In genomic region chr1:96520542-96520941, GRCh38 we compare ENCODE assay signal across 18 cellular contexts.
DNase-seq lines count a peak whose midpoint lies in the region; ATAC-seq, FAIRE-seq and TF ChIP-seq lines count a peak whose summit lies in the region.
"Had no signal": no experiment of that assay in that cellular context is flagged by ENCODE, and none has a peak within 500 bp of the region (broad histone marks: within the 10 kb centered on the region; RNA-seq: fewer than 3 reads in every experiment).

No MANE protein-coding gene starts in this region.

- no peaks in the 10 kb centered on the region for H3K27me3 ChIP-seq in HUES64 (ENCODE audit: insufficient read depth, low read length)
- H3K27me3 ChIP-seq in mammary epithelial cell (ENCODE audit: insufficient read depth, low read length), result no peaks in the 10 kb centered on the region
- H3K27me3 ChIP-seq in keratinocyte (ENCODE audit: control insufficient read depth, extremely low read depth, insufficient read depth, low read length), result no peaks in the 10 kb centered on the region
- no peaks in the 10 kb centered on the region for H3K27me3 ChIP-seq in sigmoid colon
- H3K27me3 ChIP-seq: BLaER1 had no signal

- TF ChIP-seq CTCF in mammary epithelial cell (conservative IDR thresholded peaks at IDR 0.05 in 1 of 2, IDR thresholded peaks at IDR 0.05 in 1 of 2; ENCODE audit: extremely low read depth in 1 of 2, insufficient read depth in 1 of 2, low read depth in 1 of 2, low read length in 2 of 2) (no peak), keratinocyte (optimal IDR thresholded peaks at IDR 0.05 in 1 of 3, IDR thresholded peaks at IDR 0.05 in 1 of 3, conservative IDR thresholded peaks at IDR 0.05 in 1 of 3; ENCODE audit: extremely low read depth in 1 of 3, insufficient read depth in 2 of 3, low read length in 3 of 3) (no peak), sigmoid colon (IDR thresholded peaks at IDR 0.05) (no peak)

- no TSS peak for BruUV-seq in mammary epithelial cell (replicated peaks; lab: Mats Ljungman, UMichigan)

- WGBS in HUES64, result 38% methylated on average over 3 of the region's 3 CpGs
- 6% methylated on average over 3 of the region's 3 CpGs for WGBS in mammary epithelial cell (ENCODE audit: low coverage, missing lambda C conversion rate)
- 20 to 29% methylated on average over 3 of the region's 3 CpGs for WGBS in sigmoid colon, 2 donors

- H3K9ac ChIP-seq in HUES64 (ENCODE audit: low read depth, low read length) (no peak overlapping the region), mammary epithelial cell (ENCODE audit: insufficient read depth, low read length) (no peak overlapping the region), keratinocyte (ENCODE audit: control insufficient read depth, extremely low read depth, insufficient read depth, low read length) (no peak overlapping the region)
- H3K9ac ChIP-seq: BLaER1 had no signal

- peak overlapping the region; percentile 43 for H2AFZ ChIP-seq in mammary epithelial cell (ENCODE audit: low read depth, low read length)
- peak overlapping the region; percentile 13 for H2AFZ ChIP-seq in keratinocyte (ENCODE audit: control insufficient read depth, low read length)

- no peaks in the 10 kb centered on the region for H3K9me1 ChIP-seq in keratinocyte (ENCODE audit: control insufficient read depth, extremely low read depth, insufficient read depth, low read length)

- DNase-seq in mammary epithelial cell, result no peak
- no peak for DNase-seq in keratinocyte (ENCODE audit: low read depth, low spot score)
- peak; percentile 63 for DNase-seq in sigmoid colon
- DNase-seq in left lobe of liver (ENCODE audit: low spot score), result no peak
- DNase-seq: activated CD8-positive, alpha-beta T cell treated with anti-CD3 and anti-CD28 coated beads, Interleukin-2, amount 10 ng/mL, durations not matched to agents 7 days and 5 days; activated naive CD4-positive, alpha-beta T cell treated with anti-CD3 and anti-CD28 coated beads for 36 hours; cortex of kidney; DND-41; head of caudate nucleus; lower lobe of right lung; NCI-H226; stimulated activated naive CD4-positive, alpha-beta T cell treated with Interleukin-2 at 50 U/mL for 16 hours; T-helper 2 cell had no signal

- ATAC-seq in HG03354 (IDR thresholded peaks at IDR 0.05; ENCODE audit: poor library complexity, severe bottlenecking, unreplicated experiment) (no peak), left lobe of liver (no peak), GM18511 (IDR thresholded peaks at IDR 0.05; ENCODE audit: unreplicated experiment) (no peak), GM19351 (IDR thresholded peaks at IDR 0.05; ENCODE audit: unreplicated experiment) (no peak)
- ATAC-seq: activated CD8-positive, alpha-beta T cell treated with anti-CD3 and anti-CD28 coated beads, Interleukin-2, amount 10 ng/mL, durations not matched to agents 7 days and 5 days had no signal

- intact Hi-C loops in mammary epithelial cell (cut with micrococcal nuclease), result no loop called here
- intact Hi-C loops in sigmoid colon (cut with DNase I), result no loop called here

- H3K4me1 ChIP-seq in HUES64 (ENCODE audit: insufficient read depth, low read length), result peaks cover 42% of the 10 kb centered on the region
- H3K4me1 ChIP-seq in mammary epithelial cell (ENCODE audit: insufficient read depth, low read length), result peaks cover 8% of the 10 kb centered on the region
- no peaks in the 10 kb centered on the region for H3K4me1 ChIP-seq in keratinocyte (ENCODE audit: control insufficient read depth, extremely low read depth, insufficient read depth, low read length)
- H3K4me1 ChIP-seq in sigmoid colon, result peaks cover 0 to 31% (median 25%) of the 10 kb centered on the region in 4 donors
- H3K4me1 ChIP-seq: BLaER1, lower lobe of right lung had no signal

- H3K4me3 ChIP-seq in HUES64 (ENCODE audit: low read length) (no peak overlapping the region), mammary epithelial cell (replicated peaks in 1 of 3; ENCODE audit: insufficient read depth in 1 of 3, low read depth in 2 of 3, low read length in 3 of 3) (no peak overlapping the region), keratinocyte (ENCODE audit: control insufficient read depth in 2 of 3, extremely low read depth in 1 of 3, insufficient read depth in 2 of 3, low read depth in 1 of 3, low read length in 3 of 3) (no peak overlapping the region), sigmoid colon (peak overlapping the region in 2 of 4 donors; percentile 17 to 25)
- H3K4me3 ChIP-seq: BLaER1, lower lobe of right lung had no signal

- H3K79me2 ChIP-seq in mammary epithelial cell (ENCODE audit: insufficient read depth, low read length) (no peaks in the 10 kb centered on the region), keratinocyte (ENCODE audit: control insufficient read depth, insufficient read depth, low read length) (no peaks in the 10 kb centered on the region)

- in situ Hi-C loops in mammary epithelial cell (cut with MboI; ENCODE audit: low sequenced_read_pairs in 2 of 2), result no loop called here

- TF ChIP-seq EP300 in sigmoid colon (IDR thresholded peaks at IDR 0.05), result no peak

- no peak overlapping the region for H3K4me2 ChIP-seq in mammary epithelial cell (ENCODE audit: insufficient read depth, low read depth, low read length)
- no peak overlapping the region for H3K4me2 ChIP-seq in keratinocyte (ENCODE audit: control insufficient read depth, extremely low read depth, insufficient read depth, low read depth, low read length)
- H3K4me2 ChIP-seq: BLaER1 had no signal

- dilution Hi-C loops in mammary epithelial cell (cut with HindIII; ENCODE audit: low sequenced_read_pairs), result no loop called here
- dilution Hi-C loops in keratinocyte (cut with MboI; ENCODE audit: extremely low pct_ligation_motif_present, low sequenced_read_pairs), result no loop called here

- TF ChIP-seq POLR2A in sigmoid colon (IDR thresholded peaks at IDR 0.05), result no peak

- H3K9me3 ChIP-seq in HUES64 (ENCODE audit: insufficient read depth, low read depth, low read length) (no peaks in the 10 kb centered on the region), mammary epithelial cell (replicated peaks; ENCODE audit: insufficient read depth, low read length) (no peaks in the 10 kb centered on the region), keratinocyte (ENCODE audit: control insufficient read depth, low read depth, low read length) (no peaks in the 10 kb centered on the region), sigmoid colon (no peaks in the 10 kb centered on the region)
- H3K9me3 ChIP-seq: BLaER1, lower lobe of right lung had no signal

- H3K27ac ChIP-seq in HUES64 (ENCODE audit: low read depth, low read length), result peak overlapping the region; percentile 7
- no peak overlapping the region for H3K27ac ChIP-seq in mammary epithelial cell (ENCODE audit: insufficient read depth, low read depth, low read length)
- no peak overlapping the region for H3K27ac ChIP-seq in keratinocyte (ENCODE audit: control insufficient read depth, insufficient read depth, low read length)
- H3K27ac ChIP-seq in sigmoid colon, result peak overlapping the region; percentile 30 to 82 (median 68)
- H3K27ac ChIP-seq: BLaER1, lower lobe of right lung had no signal

- FAIRE-seq in keratinocyte (lab: Jason Lieb, UNC), result no peak

- H3K36me3 ChIP-seq in HUES64 (ENCODE audit: insufficient read depth, low read length) (no peaks in the 10 kb centered on the region), mammary epithelial cell (ENCODE audit: insufficient read depth, low read length) (no peaks in the 10 kb centered on the region), keratinocyte (ENCODE audit: control insufficient read depth in 2 of 2, extremely low read depth in 1 of 2, insufficient read depth in 2 of 2, low read length in 2 of 2) (no peaks in the 10 kb centered on the region), sigmoid colon (no peaks in the 10 kb centered on the region)
- H3K36me3 ChIP-seq: BLaER1, lower lobe of right lung had no signal

- H4K20me1 ChIP-seq in mammary epithelial cell (ENCODE audit: insufficient read depth, low read length), result no peaks in the 10 kb centered on the region
- no peaks in the 10 kb centered on the region for H4K20me1 ChIP-seq in keratinocyte (ENCODE audit: control insufficient read depth, extremely low read depth, insufficient read depth, low read length)
- H4K20me1 ChIP-seq: BLaER1 had no signal

- CTCF ChIA-PET in mammary epithelial cell (lab: Charles Lee; ENCODE audit: low non-redundant PET), result no interaction called here

Comparison
In these comparisons a context has a peak if more than half of its experiments do, and no peak if none do; other contexts are left out.
1. H3K27ac ChIP-seq: peak in HUES64 (single experiment) and sigmoid colon (4 of 4); none in mammary epithelial cell (single experiment) and keratinocyte (single experiment).